Comparison of ENCODE assay signal across 1 cellular context in the genomic region with DNA sequence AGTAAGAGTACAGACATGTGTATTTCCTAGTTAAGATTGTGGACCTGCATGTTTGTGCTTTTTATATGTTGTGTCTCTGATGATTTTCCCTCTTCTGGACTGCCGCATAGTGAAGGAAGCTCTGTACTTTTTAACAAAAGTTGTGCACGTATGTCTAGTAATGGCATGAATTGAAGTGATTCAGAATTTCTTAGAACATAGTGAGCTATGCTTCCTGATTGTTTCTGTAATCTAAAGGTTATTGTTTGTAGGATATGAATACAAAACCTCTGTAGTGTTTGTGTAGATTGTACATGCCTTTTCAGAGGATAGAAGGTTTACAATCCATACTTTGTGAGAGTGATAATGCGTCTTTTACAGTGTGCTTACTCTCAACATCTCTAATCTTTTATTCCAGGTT.
TF ChIP-seq lines count a peak whose summit lies in the region.

No MANE protein-coding gene starts in this region.

TF ChIP-seq in endothelial cell of umbilical vein, 7 proteins besides CTCF, POLR2A, EP300 and RAD21 (continued from another document):
- TF ChIP-seq EZH2 (IDR thresholded peaks at IDR 0.05; ENCODE audit: borderline replicate concordance, low read depth, low read length, severe bottlenecking) (no peak), POLR2AphosphoS5 (IDR thresholded peaks at IDR 0.05; ENCODE audit: insufficient read depth, low read depth, low read length) (no peak), GATA2 (IDR thresholded peaks at IDR 0.05; ENCODE audit: insufficient read depth, insufficient read length, low read depth, low read length) (no peak)
